In the genomic region with DNA sequence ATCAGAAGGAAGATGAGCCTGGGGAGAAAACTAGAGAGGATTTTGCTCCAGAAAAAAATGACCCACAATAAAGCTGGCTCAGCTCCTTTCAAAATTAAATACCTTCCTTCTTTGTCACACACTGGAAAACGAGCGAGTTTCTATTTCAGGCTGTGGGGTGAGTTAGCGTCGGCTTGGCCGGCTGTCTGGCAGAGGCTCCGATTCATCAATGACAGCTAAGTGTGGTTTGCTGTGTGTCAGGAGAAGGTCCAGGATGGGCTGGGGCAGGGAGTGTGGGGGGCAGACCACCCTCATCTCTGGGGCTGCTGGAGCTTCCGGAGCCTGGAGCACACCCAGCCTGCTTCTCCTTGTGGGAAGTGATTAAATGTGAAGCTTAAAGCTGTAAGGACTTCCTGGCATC, we compare ENCODE assay signal across 9 cellular contexts.
DNase-seq lines count a peak whose midpoint lies in the region; ATAC-seq and TF ChIP-seq lines count a peak whose summit lies in the region.
"Had no signal": no experiment of that assay in that cellular context is flagged by ENCODE, and none has a peak within 500 bp of the region (broad histone marks: within the 10 kb centered on the region; RNA-seq: fewer than 3 reads in every experiment).

No MANE protein-coding gene starts in this region.

- H3K36me3 ChIP-seq in transverse colon = no peaks in the 10 kb centered on the region

- no peaks in the 10 kb centered on the region for H3K9me3 ChIP-seq in transverse colon

- ATAC-seq in GM18511 (IDR thresholded peaks at IDR 0.05; ENCODE audit: unreplicated experiment) = no peak
- ATAC-seq in HG03139 (IDR thresholded peaks at IDR 0.05; ENCODE audit: unreplicated experiment) = no peak

- 0 to 15% methylated on average over 1 to 7 of the region's 7 CpGs for WGBS in transverse colon (ENCODE audit: low coverage in 1 of 2), 2 donors

- peak; percentile 28 for DNase-seq in DMS153 treated with DMSO at 0.1 percent for 48 hours (lab: John Stamatoyannopoulos, UW; ENCODE audit: unreplicated experiment)
- no peak for DNase-seq in DMS153 (lab: John Stamatoyannopoulos, UW)
- DNase-seq in left kidney (ENCODE audit: low read depth, low spot score) = peak; percentile 55
- DNase-seq in transverse colon = peak; percentile 55
- no peak for DNase-seq in stimulated activated naive CD4-positive, alpha-beta T cell treated with Interleukin-2 at 50 U/mL for 16 hours (lab: John Stamatoyannopoulos, UW)

- TF ChIP-seq POLR2A in transverse colon (IDR thresholded peaks at IDR 0.05) = no peak

- H3K4me3 ChIP-seq in transverse colon = peak overlapping the region in 2 of 4 donors; percentile 5 to 25

- H3K9me3 Mint-ChIP-seq in brain = peaks cover 0 to 15% (median 9%) of the 10 kb centered on the region in 5 experiments

- H3K27me3 Mint-ChIP-seq in brain = peaks cover 11% of the 10 kb centered on the region

- no peaks in the 10 kb centered on the region for H3K36me3 Mint-ChIP-seq in brain

- intact Hi-C loops in transverse colon (cut with DNase I; ENCODE audit: low total_unique reads) = no loop called here

- no peak overlapping the region for H3K4me3 Mint-ChIP-seq in brain

- in situ Hi-C loops in transverse colon (cut with MboI; ENCODE audit: low pct_ligation_motif_present in 1 of 4, low pct_unique_long_range_greater_than_20kb in 1 of 4, low sequenced_read_pairs in 3 of 4) = no loop called here

- TF ChIP-seq CTCF in brain (conservative IDR thresholded peaks at IDR 0.05) (no peak), transverse colon (IDR thresholded peaks at IDR 0.05) (no peak)

- no peaks in the 10 kb centered on the region for H3K27me3 ChIP-seq in transverse colon

- peaks cover 14 to 30% (median 18%) of the 10 kb centered on the region in 4 donors for H3K4me1 ChIP-seq in transverse colon

- peak overlapping the region in 3 of 5 experiments; percentile 47 to 75 (median 51) for H3K27ac Mint-ChIP-seq in brain

- H3K27ac ChIP-seq in transverse colon = peak overlapping the region; percentile 71 to 78 (median 76)
- H3K27ac ChIP-seq: 22Rv1 had no signal

- peaks cover 13% of the 10 kb centered on the region for H3K4me1 Mint-ChIP-seq in brain

- TF ChIP-seq EP300 in transverse colon (IDR thresholded peaks at IDR 0.05; ENCODE audit: low read depth) = no peak

Comparison
In these comparisons a context has a peak if more than half of its experiments do, and no peak if none do; other contexts are left out.
1. DNase-seq: peak in DMS153 treated with DMSO at 0.1 percent for 48 hours (single experiment), left kidney (single experiment) and transverse colon (single experiment); none in DMS153 (single experiment) and stimulated activated naive CD4-positive, alpha-beta T cell treated with Interleukin-2 at 50 U/mL for 16 hours (single experiment).